Comparison of ENCODE assay signal across 8 cellular contexts in the genomic region with DNA sequence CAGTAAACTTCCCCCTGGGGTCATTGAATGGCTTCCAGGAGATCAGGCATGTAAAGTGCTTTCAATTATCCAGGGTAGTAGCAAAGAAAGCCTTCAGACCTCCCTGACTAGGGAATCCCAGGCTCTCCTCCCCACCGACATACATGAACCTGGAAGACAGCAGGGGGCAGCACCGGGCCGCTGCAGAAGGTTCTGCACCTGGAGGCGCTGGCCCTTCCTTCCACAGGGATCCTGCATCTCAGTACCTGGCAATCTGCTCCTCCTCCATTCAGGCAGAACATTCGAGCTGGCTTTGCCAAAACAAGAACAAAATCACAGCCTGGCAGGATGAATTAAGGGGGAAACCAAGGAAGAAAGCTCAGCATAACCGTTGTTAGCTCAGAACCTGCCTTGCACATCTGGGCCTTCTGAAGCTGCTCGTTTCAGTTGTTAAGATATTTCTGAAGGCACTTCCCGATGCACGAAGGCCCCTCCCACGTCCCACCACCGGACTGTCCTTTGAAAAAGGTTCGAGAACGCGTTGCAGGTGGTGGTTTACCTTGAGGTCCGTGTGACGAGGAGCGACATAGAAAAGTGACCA.
DNase-seq lines count a peak whose midpoint lies in the region; ATAC-seq and TF ChIP-seq lines count a peak whose summit lies in the region.

No MANE protein-coding gene starts in this region.

- no peaks in the 10 kb centered on the region for H3K9me3 Mint-ChIP-seq in HFFc6

- no peaks in the 10 kb centered on the region for H3K27me3 ChIP-seq in upper lobe of right lung

- intact Hi-C loops in left cardiac atrium (cut with DNase I) (loop anchor here (5.0 to 10.0 kb wide), 2 partner anchors 114 to 131 kb away; no protein-coding TSS in a partner anchor), upper lobe of right lung (cut with DNase I) (no loop called here)

- H3K27ac ChIP-seq in upper lobe of right lung: no peak overlapping the region

- no peak overlapping the region for H3K27ac Mint-ChIP-seq in HFFc6

- H3K4me1 ChIP-seq in upper lobe of right lung: no peaks in the 10 kb centered on the region

- H3K36me3 Mint-ChIP-seq in HFFc6 (ENCODE audit: low read depth): no peaks in the 10 kb centered on the region

- peak; percentile 73 for TF ChIP-seq CTCF in HFFc6 (IDR thresholded peaks at IDR 0.05)
- peak; percentile 48 for TF ChIP-seq CTCF in upper lobe of right lung (IDR thresholded peaks at IDR 0.05)

- H3K36me3 ChIP-seq in upper lobe of right lung: no peaks in the 10 kb centered on the region

- no peak overlapping the region for H3K4me3 ChIP-seq in upper lobe of right lung

- no peak overlapping the region for H3K4me3 Mint-ChIP-seq in HFFc6

- ATAC-seq in left cardiac atrium (peak in 1 of 2 donors; percentile 50), upper lobe of right lung (peak; percentile 79), GM18517 (IDR thresholded peaks at IDR 0.05; ENCODE audit: unreplicated experiment) (no peak), GM21360 (IDR thresholded peaks at IDR 0.05; ENCODE audit: unreplicated experiment) (no peak)

- DNase-seq in DMS53 (lab: John Stamatoyannopoulos, UW) (peak; percentile 67), HFFc6 (no peak), SW480 (ENCODE audit: low spot score) (peak; percentile 61), left cardiac atrium (peak; percentile 51), upper lobe of right lung (peak; percentile 77), RKO (ENCODE audit: low spot score) (no peak)

- H3K9me3 ChIP-seq in upper lobe of right lung: no peaks in the 10 kb centered on the region

- H3K27me3 Mint-ChIP-seq in HFFc6 (ENCODE audit: insufficient read depth): no peaks in the 10 kb centered on the region; the same call in 1 of the 2 replicates

- H3K4me1 Mint-ChIP-seq in HFFc6 (ENCODE audit: low read depth): peaks cover 9% of the 10 kb centered on the region

Comparison
In these comparisons a context has a peak if more than half of its experiments do, and no peak if none do; other contexts are left out.
1. DNase-seq: peak in DMS53 (single experiment), SW480 (single experiment), left cardiac atrium (single experiment) and upper lobe of right lung (single experiment); none in HFFc6 (single experiment) and RKO (single experiment).